Comparison of ENCODE assay signal across 1 cellular context in the genomic region with DNA sequence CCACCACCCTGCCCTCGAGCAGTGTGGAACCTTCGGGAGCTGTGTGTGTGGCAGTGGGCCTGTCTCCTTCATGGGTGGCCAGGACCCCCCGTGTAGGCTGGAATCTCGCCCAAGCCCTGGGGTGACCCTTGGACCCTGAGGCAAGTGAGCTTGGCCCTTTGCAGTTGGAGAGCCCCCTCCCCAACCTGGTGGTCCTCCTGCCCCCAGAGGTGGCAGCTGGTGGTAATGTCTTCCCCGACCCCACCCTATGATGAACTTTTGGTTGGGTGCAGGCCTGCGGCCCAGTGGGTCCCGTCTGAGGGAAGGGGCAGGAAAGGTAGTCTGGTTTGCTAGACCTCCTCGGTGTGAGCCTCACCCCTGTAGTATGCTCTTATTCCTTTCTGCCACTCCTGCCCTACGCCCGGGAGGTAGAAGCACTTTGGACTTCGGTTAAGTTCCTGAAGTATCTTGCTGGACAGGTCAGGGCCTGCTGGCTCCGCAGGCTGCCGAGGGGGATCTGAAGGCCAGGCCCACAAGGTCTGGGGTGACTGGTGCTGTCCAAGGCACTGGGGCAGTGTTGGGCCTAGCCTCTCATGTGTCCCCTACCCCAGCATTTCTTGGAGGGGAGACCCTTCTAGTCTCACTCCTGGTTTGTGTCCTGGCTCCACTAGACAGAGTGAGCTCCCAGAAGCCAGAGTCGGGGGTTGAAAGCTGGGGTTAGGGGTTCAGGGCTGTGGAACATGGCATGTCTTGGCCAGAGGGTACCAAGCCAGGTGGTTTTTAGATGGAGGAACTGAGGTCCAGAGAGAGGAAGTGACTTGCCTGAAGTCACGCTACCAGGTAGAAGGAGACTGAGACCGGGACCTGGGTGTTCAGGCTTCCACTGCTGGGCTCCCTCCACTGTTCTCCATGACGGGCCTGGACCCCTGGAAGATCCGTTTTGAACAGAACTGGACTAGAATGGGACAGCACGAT.
TF ChIP-seq lines count a peak whose summit lies in the region.

No MANE protein-coding gene starts in this region.

TF ChIP-seq in HepG2, 621 proteins besides CTCF, POLR2A, EP300 and RAD21 (continued from another document and continues in another):
- TF ChIP-seq ATF1 (CRISPR knock-in tag; IDR thresholded peaks at IDR 0.05), result no peak
- no peak for TF ChIP-seq NCOA1 (CRISPR knock-in tag; IDR thresholded peaks at IDR 0.05)
- no peak for TF ChIP-seq NR3C1 (CRISPR knock-in tag; IDR thresholded peaks at IDR 0.05)
- no peak for TF ChIP-seq ISL2 (CRISPR knock-in tag; IDR thresholded peaks at IDR 0.05)
- TF ChIP-seq RARG (CRISPR knock-in tag; IDR thresholded peaks at IDR 0.05; ENCODE audit: low read depth), result no peak
- peak; percentile 25; the same call in 1 of the 2 replicates for TF ChIP-seq HDAC2 (CRISPR knock-in tag; IDR thresholded peaks at IDR 0.05)
- TF ChIP-seq NR2F6 (IDR thresholded peaks at IDR 0.05), result no peak
- TF ChIP-seq NR2F6 (CRISPR knock-in tag; IDR thresholded peaks at IDR 0.05), result peak; percentile 35; the same call in 1 of the 2 replicates
- TF ChIP-seq MATR3 (CRISPR knock-in tag; IDR thresholded peaks at IDR 0.05), result no peak
- TF ChIP-seq, protein P1, sequence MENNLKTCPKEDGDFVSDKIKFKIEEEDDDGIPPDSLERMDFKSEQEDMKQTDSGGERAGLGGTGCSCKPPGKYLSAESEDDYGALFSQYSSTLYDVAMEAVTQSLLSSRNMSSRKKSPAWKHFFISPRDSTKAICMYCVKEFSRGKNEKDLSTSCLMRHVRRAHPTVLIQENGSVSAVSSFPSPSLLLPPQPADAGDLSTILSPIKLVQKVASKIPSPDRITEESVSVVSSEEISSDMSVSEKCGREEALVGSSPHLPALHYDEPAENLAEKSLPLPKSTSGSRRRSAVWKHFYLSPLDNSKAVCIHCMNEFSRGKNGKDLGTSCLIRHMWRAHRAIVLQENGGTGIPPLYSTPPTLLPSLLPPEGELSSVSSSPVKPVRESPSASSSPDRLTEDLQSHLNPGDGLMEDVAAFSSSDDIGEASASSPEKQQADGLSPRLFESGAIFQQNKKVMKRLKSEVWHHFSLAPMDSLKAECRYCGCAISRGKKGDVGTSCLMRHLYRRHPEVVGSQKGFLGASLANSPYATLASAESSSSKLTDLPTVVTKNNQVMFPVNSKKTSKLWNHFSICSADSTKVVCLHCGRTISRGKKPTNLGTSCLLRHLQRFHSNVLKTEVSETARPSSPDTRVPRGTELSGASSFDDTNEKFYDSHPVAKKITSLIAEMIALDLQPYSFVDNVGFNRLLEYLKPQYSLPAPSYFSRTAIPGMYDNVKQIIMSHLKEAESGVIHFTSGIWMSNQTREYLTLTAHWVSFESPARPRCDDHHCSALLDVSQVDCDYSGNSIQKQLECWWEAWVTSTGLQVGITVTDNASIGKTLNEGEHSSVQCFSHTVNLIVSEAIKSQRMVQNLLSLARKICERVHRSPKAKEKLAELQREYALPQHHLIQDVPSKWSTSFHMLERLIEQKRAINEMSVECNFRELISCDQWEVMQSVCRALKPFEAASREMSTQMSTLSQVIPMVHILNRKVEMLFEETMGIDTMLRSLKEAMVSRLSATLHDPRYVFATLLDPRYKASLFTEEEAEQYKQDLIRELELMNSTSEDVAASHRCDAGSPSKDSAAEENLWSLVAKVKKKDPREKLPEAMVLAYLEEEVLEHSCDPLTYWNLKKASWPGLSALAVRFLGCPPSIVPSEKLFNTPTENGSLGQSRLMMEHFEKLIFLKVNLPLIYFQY (CRISPR knock-in tag; IDR thresholded peaks at IDR 0.05; ENCODE audit: borderline replicate concordance), result no peak
- TF ChIP-seq ZNF121 (CRISPR knock-in tag; IDR thresholded peaks at IDR 0.05), result 0 out of 2 replicates have a peak, but pooled peaks have one; percentile 30
- TF ChIP-seq, protein P2, sequence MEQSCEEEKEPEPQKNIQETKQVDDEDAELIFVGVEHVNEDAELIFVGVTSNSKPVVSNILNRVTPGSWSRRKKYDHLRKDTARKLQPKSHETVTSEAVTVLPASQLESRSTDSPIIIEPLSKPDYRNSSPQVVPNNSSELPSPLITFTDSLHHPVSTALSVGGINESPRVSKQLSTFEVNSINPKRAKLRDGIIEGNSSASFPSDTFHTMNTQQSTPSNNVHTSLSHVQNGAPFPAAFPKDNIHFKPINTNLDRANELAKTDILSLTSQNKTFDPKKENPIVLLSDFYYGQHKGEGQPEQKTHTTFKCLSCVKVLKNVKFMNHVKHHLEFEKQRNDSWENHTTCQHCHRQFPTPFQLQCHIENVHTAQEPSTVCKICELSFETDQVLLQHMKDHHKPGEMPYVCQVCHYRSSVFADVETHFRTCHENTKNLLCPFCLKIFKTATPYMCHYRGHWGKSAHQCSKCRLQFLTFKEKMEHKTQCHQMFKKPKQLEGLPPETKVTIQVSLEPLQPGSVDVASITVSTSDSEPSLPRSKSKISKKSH (CRISPR knock-in tag; IDR thresholded peaks at IDR 0.05; ENCODE audit: borderline replicate concordance), result peak; percentile 72; the same call in 1 of the 2 replicates
- TF ChIP-seq RARA (CRISPR knock-in tag; IDR thresholded peaks at IDR 0.05), result peak; percentile 29; the same call in 1 of the 2 replicates
- TF ChIP-seq SP2 (CRISPR knock-in tag; IDR thresholded peaks at IDR 0.05), result no peak
- no peak for TF ChIP-seq IRX3 (CRISPR knock-in tag; IDR thresholded peaks at IDR 0.05; ENCODE audit: borderline replicate concordance, low read depth)
- no peak for TF ChIP-seq POGZ (CRISPR knock-in tag; IDR thresholded peaks at IDR 0.05)
- TF ChIP-seq STAT5B (CRISPR knock-in tag; IDR thresholded peaks at IDR 0.05), result no peak
- TF ChIP-seq SMAD9 (CRISPR knock-in tag; IDR thresholded peaks at IDR 0.05), result no peak
- TF ChIP-seq NCOR1 (IDR thresholded peaks at IDR 0.05; ENCODE audit: borderline replicate concordance, low read length), result peak; percentile 61; the same call in 1 of the 2 replicates
- TF ChIP-seq, protein P3, sequence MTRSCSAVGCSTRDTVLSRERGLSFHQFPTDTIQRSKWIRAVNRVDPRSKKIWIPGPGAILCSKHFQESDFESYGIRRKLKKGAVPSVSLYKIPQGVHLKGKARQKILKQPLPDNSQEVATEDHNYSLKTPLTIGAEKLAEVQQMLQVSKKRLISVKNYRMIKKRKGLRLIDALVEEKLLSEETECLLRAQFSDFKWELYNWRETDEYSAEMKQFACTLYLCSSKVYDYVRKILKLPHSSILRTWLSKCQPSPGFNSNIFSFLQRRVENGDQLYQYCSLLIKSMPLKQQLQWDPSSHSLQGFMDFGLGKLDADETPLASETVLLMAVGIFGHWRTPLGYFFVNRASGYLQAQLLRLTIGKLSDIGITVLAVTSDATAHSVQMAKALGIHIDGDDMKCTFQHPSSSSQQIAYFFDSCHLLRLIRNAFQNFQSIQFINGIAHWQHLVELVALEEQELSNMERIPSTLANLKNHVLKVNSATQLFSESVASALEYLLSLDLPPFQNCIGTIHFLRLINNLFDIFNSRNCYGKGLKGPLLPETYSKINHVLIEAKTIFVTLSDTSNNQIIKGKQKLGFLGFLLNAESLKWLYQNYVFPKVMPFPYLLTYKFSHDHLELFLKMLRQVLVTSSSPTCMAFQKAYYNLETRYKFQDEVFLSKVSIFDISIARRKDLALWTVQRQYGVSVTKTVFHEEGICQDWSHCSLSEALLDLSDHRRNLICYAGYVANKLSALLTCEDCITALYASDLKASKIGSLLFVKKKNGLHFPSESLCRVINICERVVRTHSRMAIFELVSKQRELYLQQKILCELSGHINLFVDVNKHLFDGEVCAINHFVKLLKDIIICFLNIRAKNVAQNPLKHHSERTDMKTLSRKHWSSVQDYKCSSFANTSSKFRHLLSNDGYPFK (CRISPR knock-in tag; IDR thresholded peaks at IDR 0.05; ENCODE audit: borderline replicate concordance), result peak; percentile 24; the same call in 1 of the 2 replicates
- TF ChIP-seq ZFP36 (IDR thresholded peaks at IDR 0.05; ENCODE audit: borderline replicate concordance, low read depth, low read length, partially characterized antibody), result no peak
- TF ChIP-seq, protein P4, sequence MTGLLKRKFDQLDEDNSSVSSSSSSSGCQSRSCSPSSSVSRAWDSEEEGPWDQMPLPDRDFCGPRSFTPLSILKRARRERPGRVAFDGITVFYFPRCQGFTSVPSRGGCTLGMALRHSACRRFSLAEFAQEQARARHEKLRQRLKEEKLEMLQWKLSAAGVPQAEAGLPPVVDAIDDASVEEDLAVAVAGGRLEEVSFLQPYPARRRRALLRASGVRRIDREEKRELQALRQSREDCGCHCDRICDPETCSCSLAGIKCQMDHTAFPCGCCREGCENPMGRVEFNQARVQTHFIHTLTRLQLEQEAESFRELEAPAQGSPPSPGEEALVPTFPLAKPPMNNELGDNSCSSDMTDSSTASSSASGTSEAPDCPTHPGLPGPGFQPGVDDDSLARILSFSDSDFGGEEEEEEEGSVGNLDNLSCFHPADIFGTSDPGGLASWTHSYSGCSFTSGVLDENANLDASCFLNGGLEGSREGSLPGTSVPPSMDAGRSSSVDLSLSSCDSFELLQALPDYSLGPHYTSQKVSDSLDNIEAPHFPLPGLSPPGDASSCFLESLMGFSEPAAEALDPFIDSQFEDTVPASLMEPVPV (CRISPR knock-in tag; IDR thresholded peaks at IDR 0.05), result 0 out of 2 replicates have a peak, but pooled peaks have one; percentile 74
- TF ChIP-seq, protein P5, sequence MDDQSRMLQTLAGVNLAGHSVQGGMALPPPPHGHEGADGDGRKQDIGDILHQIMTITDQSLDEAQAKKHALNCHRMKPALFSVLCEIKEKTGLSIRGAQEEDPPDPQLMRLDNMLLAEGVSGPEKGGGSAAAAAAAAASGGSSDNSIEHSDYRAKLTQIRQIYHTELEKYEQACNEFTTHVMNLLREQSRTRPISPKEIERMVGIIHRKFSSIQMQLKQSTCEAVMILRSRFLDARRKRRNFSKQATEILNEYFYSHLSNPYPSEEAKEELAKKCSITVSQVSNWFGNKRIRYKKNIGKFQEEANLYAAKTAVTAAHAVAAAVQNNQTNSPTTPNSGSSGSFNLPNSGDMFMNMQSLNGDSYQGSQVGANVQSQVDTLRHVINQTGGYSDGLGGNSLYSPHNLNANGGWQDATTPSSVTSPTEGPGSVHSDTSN (CRISPR knock-in tag; IDR thresholded peaks at IDR 0.05; ENCODE audit: borderline replicate concordance), result no peak
- TF ChIP-seq ZNF549 (CRISPR knock-in tag; IDR thresholded peaks at IDR 0.05), result no peak
- 0 out of 2 replicates have a peak, but pooled peaks have one; percentile 65 for TF ChIP-seq ZNF232 (CRISPR knock-in tag; IDR thresholded peaks at IDR 0.05; ENCODE audit: borderline replicate concordance)
- TF ChIP-seq LCORL (IDR thresholded peaks at IDR 0.05), result no peak
- TF ChIP-seq LCORL (CRISPR knock-in tag; IDR thresholded peaks at IDR 0.05), result 0 out of 2 replicates have a peak, but pooled peaks have one; percentile 24
- TF ChIP-seq ZNF350 (CRISPR knock-in tag; IDR thresholded peaks at IDR 0.05; ENCODE audit: borderline replicate concordance, low read depth), result peak; percentile 29; the same call in 1 of the 2 replicates
- TF ChIP-seq, protein P6, sequence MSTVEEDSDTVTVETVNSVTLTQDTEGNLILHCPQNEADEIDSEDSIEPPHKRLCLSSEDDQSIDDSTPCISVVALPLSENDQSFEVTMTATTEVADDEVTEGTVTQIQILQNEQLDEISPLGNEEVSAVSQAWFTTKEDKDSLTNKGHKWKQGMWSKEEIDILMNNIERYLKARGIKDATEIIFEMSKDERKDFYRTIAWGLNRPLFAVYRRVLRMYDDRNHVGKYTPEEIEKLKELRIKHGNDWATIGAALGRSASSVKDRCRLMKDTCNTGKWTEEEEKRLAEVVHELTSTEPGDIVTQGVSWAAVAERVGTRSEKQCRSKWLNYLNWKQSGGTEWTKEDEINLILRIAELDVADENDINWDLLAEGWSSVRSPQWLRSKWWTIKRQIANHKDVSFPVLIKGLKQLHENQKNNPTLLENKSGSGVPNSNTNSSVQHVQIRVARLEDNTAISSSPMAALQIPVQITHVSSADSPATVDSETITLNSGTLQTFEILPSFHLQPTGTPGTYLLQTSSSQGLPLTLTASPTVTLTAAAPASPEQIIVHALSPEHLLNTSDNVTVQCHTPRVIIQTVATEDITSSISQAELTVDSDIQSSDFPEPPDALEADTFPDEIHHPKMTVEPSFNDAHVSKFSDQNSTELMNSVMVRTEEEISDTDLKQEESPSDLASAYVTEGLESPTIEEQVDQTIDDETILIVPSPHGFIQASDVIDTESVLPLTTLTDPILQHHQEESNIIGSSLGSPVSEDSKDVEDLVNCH (CRISPR knock-in tag; IDR thresholded peaks at IDR 0.05), result no peak
- TF ChIP-seq, protein P7, sequence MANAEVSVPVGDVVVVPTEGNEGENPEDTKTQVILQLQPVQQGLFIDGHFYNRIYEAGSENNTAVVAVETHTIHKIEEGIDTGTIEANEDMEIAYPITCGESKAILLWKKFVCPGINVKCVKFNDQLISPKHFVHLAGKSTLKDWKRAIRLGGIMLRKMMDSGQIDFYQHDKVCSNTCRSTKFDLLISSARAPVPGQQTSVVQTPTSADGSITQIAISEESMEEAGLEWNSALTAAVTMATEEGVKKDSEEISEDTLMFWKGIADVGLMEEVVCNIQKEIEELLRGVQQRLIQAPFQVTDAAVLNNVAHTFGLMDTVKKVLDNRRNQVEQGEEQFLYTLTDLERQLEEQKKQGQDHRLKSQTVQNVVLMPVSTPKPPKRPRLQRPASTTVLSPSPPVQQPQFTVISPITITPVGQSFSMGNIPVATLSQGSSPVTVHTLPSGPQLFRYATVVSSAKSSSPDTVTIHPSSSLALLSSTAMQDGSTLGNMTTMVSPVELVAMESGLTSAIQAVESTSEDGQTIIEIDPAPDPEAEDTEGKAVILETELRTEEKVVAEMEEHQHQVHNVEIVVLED (CRISPR knock-in tag; IDR thresholded peaks at IDR 0.05; ENCODE audit: borderline replicate concordance), result no peak
- 0 out of 2 replicates have a peak, but pooled peaks have one; percentile 7 for TF ChIP-seq ZNF777 (CRISPR knock-in tag; IDR thresholded peaks at IDR 0.05)
- TF ChIP-seq ZNF292 (CRISPR knock-in tag; IDR thresholded peaks at IDR 0.05; ENCODE audit: borderline replicate concordance, low read depth), result no peak
- no peak for TF ChIP-seq ZNF557 (CRISPR knock-in tag; IDR thresholded peaks at IDR 0.05)
- TF ChIP-seq, protein P8, sequence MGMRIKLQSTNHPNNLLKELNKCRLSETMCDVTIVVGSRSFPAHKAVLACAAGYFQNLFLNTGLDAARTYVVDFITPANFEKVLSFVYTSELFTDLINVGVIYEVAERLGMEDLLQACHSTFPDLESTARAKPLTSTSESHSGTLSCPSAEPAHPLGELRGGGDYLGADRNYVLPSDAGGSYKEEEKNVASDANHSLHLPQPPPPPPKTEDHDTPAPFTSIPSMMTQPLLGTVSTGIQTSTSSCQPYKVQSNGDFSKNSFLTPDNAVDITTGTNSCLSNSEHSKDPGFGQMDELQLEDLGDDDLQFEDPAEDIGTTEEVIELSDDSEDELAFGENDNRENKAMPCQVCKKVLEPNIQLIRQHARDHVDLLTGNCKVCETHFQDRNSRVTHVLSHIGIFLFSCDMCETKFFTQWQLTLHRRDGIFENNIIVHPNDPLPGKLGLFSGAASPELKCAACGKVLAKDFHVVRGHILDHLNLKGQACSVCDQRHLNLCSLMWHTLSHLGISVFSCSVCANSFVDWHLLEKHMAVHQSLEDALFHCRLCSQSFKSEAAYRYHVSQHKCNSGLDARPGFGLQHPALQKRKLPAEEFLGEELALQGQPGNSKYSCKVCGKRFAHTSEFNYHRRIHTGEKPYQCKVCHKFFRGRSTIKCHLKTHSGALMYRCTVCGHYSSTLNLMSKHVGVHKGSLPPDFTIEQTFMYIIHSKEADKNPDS (CRISPR knock-in tag; IDR thresholded peaks at IDR 0.05), result no peak
- TF ChIP-seq MYC (CRISPR knock-in tag; IDR thresholded peaks at IDR 0.05; ENCODE audit: borderline replicate concordance), result peak; percentile 40; the same call in 1 of the 2 replicates
- TF ChIP-seq SKI (IDR thresholded peaks at IDR 0.05; ENCODE audit: partially characterized antibody), result no peak
- TF ChIP-seq, protein P9, sequence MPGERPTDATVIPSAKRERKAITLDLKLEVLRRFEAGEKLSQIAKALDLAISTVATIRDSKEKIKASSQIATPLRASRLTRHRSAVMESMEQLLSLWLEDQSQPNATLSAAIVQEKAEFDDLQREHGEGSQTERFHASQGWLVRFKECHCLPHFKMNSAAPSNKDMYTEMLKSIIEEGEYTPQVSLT (CRISPR knock-in tag; IDR thresholded peaks at IDR 0.05; ENCODE audit: borderline replicate concordance, low read depth), result no peak
- no peak for TF ChIP-seq ZEB1 (IDR thresholded peaks at IDR 0.05; ENCODE audit: insufficient replicate concordance, low read depth)
